1 cellular context compared by ENCODE assay signal in the genomic region with DNA sequence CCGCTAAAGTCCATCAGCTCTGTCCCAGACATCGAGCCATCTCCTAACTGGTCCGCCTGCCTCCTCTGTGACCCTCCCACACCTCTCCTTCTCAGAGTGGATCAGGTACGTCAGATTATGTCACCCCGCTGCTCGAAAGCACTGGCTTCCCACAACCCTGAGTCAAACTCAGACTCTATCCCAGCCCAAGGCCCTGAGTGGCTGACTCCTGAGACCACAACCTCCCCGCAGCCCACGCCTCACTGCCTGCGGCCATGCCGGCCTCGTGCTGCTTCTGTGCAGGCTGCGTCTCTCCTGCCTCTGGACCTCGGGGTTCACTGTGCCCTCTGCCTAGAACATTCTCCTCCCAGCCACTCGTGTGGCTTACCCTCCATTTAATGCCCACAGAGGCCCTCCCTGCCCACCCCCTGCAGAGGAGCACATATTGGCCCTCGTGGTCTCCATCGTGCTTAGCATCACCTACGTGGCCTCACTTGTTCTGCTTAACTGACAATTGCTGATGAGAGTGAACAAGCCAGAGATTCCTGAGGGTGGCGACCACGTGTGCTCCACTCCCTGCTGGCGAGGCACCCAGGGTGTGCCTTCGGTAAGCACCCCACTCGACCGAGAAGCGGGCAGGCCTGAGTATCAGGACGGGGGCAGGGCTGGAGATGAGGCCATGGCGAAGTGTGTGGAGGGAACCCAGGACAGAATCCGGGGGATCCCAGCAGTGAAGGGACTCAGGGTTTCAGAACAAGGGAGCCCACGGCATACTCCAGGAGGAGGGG.
TF ChIP-seq lines count a peak whose summit lies in the region.

No MANE protein-coding gene starts in this region.

TF ChIP-seq in endothelial cell of umbilical vein, 7 proteins besides CTCF, POLR2A, EP300 and RAD21:
- TF ChIP-seq, protein P1, sequence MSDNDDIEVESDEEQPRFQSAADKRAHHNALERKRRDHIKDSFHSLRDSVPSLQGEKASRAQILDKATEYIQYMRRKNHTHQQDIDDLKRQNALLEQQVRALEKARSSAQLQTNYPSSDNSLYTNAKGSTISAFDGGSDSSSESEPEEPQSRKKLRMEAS (IDR thresholded peaks at IDR 0.05; ENCODE audit: insufficient read depth, insufficient read length): no peak
- TF ChIP-seq FOS (IDR thresholded peaks at IDR 0.05; ENCODE audit: borderline replicate concordance, insufficient read depth, low read length) (no peak), POLR2AphosphoS5 (IDR thresholded peaks at IDR 0.05; ENCODE audit: insufficient read depth, low read depth, low read length) (no peak), MYC (IDR thresholded peaks at IDR 0.05; ENCODE audit: low read depth, low read length) (no peak), EZH2 (IDR thresholded peaks at IDR 0.05; ENCODE audit: borderline replicate concordance, low read depth, low read length, severe bottlenecking) (no peak), JUN (IDR thresholded peaks at IDR 0.05; ENCODE audit: borderline replicate concordance, insufficient read depth, insufficient read length, low read depth) (no peak), GATA2 (IDR thresholded peaks at IDR 0.05; ENCODE audit: insufficient read depth, insufficient read length, low read depth, low read length) (no peak)
